26 cellular contexts compared by ENCODE assay signal in genomic region chr7:23121175-23121574, GRCh38.
"Had no signal": no experiment of that assay in that cellular context is flagged by ENCODE, and none has a peak within 500 bp of the region (broad histone marks: within the 10 kb centered on the region; RNA-seq: fewer than 3 reads in every experiment).

No MANE protein-coding gene starts in this region.

- H3K9me3 Mint-ChIP-seq: activated CD4-positive, alpha-beta memory T cell treated with anti-CD3 and anti-CD28 coated beads, Interleukin-2, amount 10 ng/mL, durations not matched to agents 7 days and 5 days; activated naive CD4-positive, alpha-beta T cell treated with anti-CD3 and anti-CD28 coated beads for 36 hours; activated T-helper 17 cell treated with anti-CD3 and anti-CD28 coated beads, Interleukin-2, amount 50 U/mL, for 72 hours; T-cell had no signal

- H3K27ac Mint-ChIP-seq: activated CD4-positive, alpha-beta memory T cell treated with anti-CD3 and anti-CD28 coated beads, Interleukin-2, amount 10 ng/mL, durations not matched to agents 7 days and 5 days; activated CD4-positive, alpha-beta T cell treated with anti-CD3 and anti-CD28 coated beads for 36 hours; activated naive CD4-positive, alpha-beta T cell treated with anti-CD3 and anti-CD28 coated beads for 36 hours; activated naive CD8-positive, alpha-beta T cell; activated T-helper 17 cell treated with anti-CD3 and anti-CD28 coated beads, Interleukin-2, amount 50 U/mL, for 72 hours; T-cell had no signal

- DNase-seq: activated CD4-positive, alpha-beta memory T cell treated with anti-CD3 and anti-CD28 coated beads, Interleukin-2, amount 10 ng/mL, durations not matched to agents 7 days and 5 days; activated CD4-positive, alpha-beta T cell treated with anti-CD3 and anti-CD28 coated beads for 36 hours; activated CD4-positive, alpha-beta T cell treated with anti-CD3 and anti-CD28 coated beads, Interleukin-2, amount 50 U/mL, for 1 hour; activated gamma-delta T cell; activated naive CD4-positive, alpha-beta T cell treated with anti-CD3 and anti-CD28 coated beads for 36 hours; activated T-cell treated with anti-CD3 and anti-CD28 coated beads for 4 hours; activated T-cell treated with anti-CD3 and anti-CD28 coated beads, Interleukin-2, amount 50 U/mL, for 48 hours; amygdala; brain microvascular endothelial cell; cerebellar nuclear complex; Karpas-422; MM.1S; NCI-H1105 treated with DMSO at 0.1 percent for 48 hours; NCI-H1436 treated with DMSO at 0.1 percent for 48 hours; NCI-H187; NCI-H2081; NCI-H2171; NCI-H2227 treated with DMSO at 0.1 percent for 48 hours; NCI-H446 treated with DMSO at 0.1 percent for 48 hours; NCI-H526; Peyer's patch; SHP77; T-cell had no signal

- H3K4me3 Mint-ChIP-seq: activated CD4-positive, alpha-beta memory T cell treated with anti-CD3 and anti-CD28 coated beads, Interleukin-2, amount 10 ng/mL, durations not matched to agents 7 days and 5 days; activated CD4-positive, alpha-beta T cell treated with anti-CD3 and anti-CD28 coated beads for 36 hours; activated naive CD4-positive, alpha-beta T cell treated with anti-CD3 and anti-CD28 coated beads for 36 hours; activated naive CD8-positive, alpha-beta T cell; activated T-helper 17 cell treated with anti-CD3 and anti-CD28 coated beads, Interleukin-2, amount 50 U/mL, for 72 hours; T-cell had no signal

- H3K27me3 Mint-ChIP-seq: activated CD4-positive, alpha-beta memory T cell treated with anti-CD3 and anti-CD28 coated beads, Interleukin-2, amount 10 ng/mL, durations not matched to agents 7 days and 5 days; activated CD4-positive, alpha-beta T cell treated with anti-CD3 and anti-CD28 coated beads for 36 hours; activated naive CD8-positive, alpha-beta T cell; activated T-helper 17 cell treated with anti-CD3 and anti-CD28 coated beads, Interleukin-2, amount 50 U/mL, for 72 hours; T-cell had no signal

- ATAC-seq: activated CD4-positive, alpha-beta T cell treated with anti-CD3 and anti-CD28 coated beads for 36 hours; activated T-helper 17 cell treated with anti-CD3 and anti-CD28 coated beads, Interleukin-2, amount 50 U/mL, for 72 hours; SK-N-SH treated with all-trans-retinoic acid at 6 μM for 48 hours; T-cell had no signal
